17 cellular contexts compared by ENCODE assay signal in genomic region chr12:74906224-74906623, GRCh38.
DNase-seq lines count a peak whose midpoint lies in the region; TF ChIP-seq lines count a peak whose summit lies in the region.
"Had no signal": no experiment of that assay in that cellular context is flagged by ENCODE, and none has a peak within 500 bp of the region (broad histone marks: within the 10 kb centered on the region; RNA-seq: fewer than 3 reads in every experiment).

No MANE protein-coding gene starts in this region.

- no peaks in the 10 kb centered on the region for H3K79me2 ChIP-seq in Loucy (ENCODE audit: insufficient read depth, low read length)

- no peak overlapping the region for H3K9ac ChIP-seq in Loucy (ENCODE audit: low read depth, low read length, poor library complexity, severe bottlenecking)

- H3K36me3 Mint-ChIP-seq in chondrocyte (ENCODE audit: low read depth) (no peaks in the 10 kb centered on the region), type B pancreatic cell (no peaks in the 10 kb centered on the region)
- H3K36me3 Mint-ChIP-seq in activated CD4-positive, alpha-beta T cell treated with anti-CD3 and anti-CD28 coated beads, Interleukin-2, amount 10 ng/mL, durations not matched to agents 24 days and 14 days (ENCODE audit: low read depth): no peaks in the 10 kb centered on the region
- H3K36me3 Mint-ChIP-seq: activated naive CD8-positive, alpha-beta T cell treated with anti-CD3 and anti-CD28 coated beads, Interleukin-2, amount 10 ng/mL, durations not matched to agents 7 days and 5 days had no signal

- H3K9me3 Mint-ChIP-seq in chondrocyte (ENCODE audit: low read depth): no peaks in the 10 kb centered on the region
- H3K9me3 Mint-ChIP-seq in type B pancreatic cell: no peaks in the 10 kb centered on the region
- no peaks in the 10 kb centered on the region for H3K9me3 Mint-ChIP-seq in activated CD4-positive, alpha-beta T cell treated with anti-CD3 and anti-CD28 coated beads, Interleukin-2, amount 10 ng/mL, durations not matched to agents 24 days and 14 days
- H3K9me3 Mint-ChIP-seq: activated naive CD8-positive, alpha-beta T cell treated with anti-CD3 and anti-CD28 coated beads, Interleukin-2, amount 10 ng/mL, durations not matched to agents 7 days and 5 days; stimulated activated naive CD8-positive, alpha-beta T cell treated with anti-CD3 and anti-CD28 coated beads, Interleukin-15, Interleukin-2, amounts not matched to agents 100 ng/mL and 50 ng/mL, for 24 hours had no signal

- no peaks in the 10 kb centered on the region for H3K4me1 ChIP-seq in Loucy (ENCODE audit: insufficient read depth, low read length, poor library complexity, severe bottlenecking)
- H3K4me1 ChIP-seq: uterus had no signal

- peak; percentile 52 for TF ChIP-seq CTCF in Loucy (conservative IDR thresholded peaks at IDR 0.05; ENCODE audit: low read length)
- peak; percentile 35 for TF ChIP-seq CTCF in chondrocyte (IDR thresholded peaks at IDR 0.05)
- TF ChIP-seq CTCF in type B pancreatic cell (conservative IDR thresholded peaks at IDR 0.05): peak; percentile 44

- H2AFZ ChIP-seq in Loucy (ENCODE audit: low read length): no peak overlapping the region

- H3K4me1 Mint-ChIP-seq in chondrocyte (ENCODE audit: low read depth) (no peaks in the 10 kb centered on the region), type B pancreatic cell (ENCODE audit: unreplicated experiment) (no peaks in the 10 kb centered on the region)
- H3K4me1 Mint-ChIP-seq in activated CD4-positive, alpha-beta T cell treated with anti-CD3 and anti-CD28 coated beads, Interleukin-2, amount 10 ng/mL, durations not matched to agents 24 days and 14 days: no peaks in the 10 kb centered on the region
- H3K4me1 Mint-ChIP-seq: activated naive CD8-positive, alpha-beta T cell treated with anti-CD3 and anti-CD28 coated beads, Interleukin-2, amount 10 ng/mL, durations not matched to agents 7 days and 5 days had no signal

- intact Hi-C loops in activated CD4-positive, alpha-beta T cell treated with anti-CD3 and anti-CD28 coated beads, Interleukin-2, amount 10 ng/mL, durations not matched to agents 24 days and 14 days (cut with micrococcal nuclease): no loop called here

- H3K4me2 ChIP-seq in Loucy (ENCODE audit: low read depth, low read length, poor library complexity, severe bottlenecking): no peak overlapping the region

- H3K9me3 ChIP-seq in Loucy (ENCODE audit: insufficient read depth, low read depth, low read length): no peaks in the 10 kb centered on the region
- H3K9me3 ChIP-seq: uterus had no signal

- no peaks in the 10 kb centered on the region for H3K27me3 ChIP-seq in Loucy (ENCODE audit: insufficient read depth, low read length, poor library complexity, severe bottlenecking)
- H3K27me3 ChIP-seq: uterus had no signal

- no peaks in the 10 kb centered on the region for H3F3A ChIP-seq in Loucy (ENCODE audit: low read depth)

- DNase-seq in NCI-H748 (lab: John Stamatoyannopoulos, UW; ENCODE audit: unreplicated experiment) (peak; percentile 2), NCI-H748 treated with DMSO at 0.1 percent for 48 hours (lab: John Stamatoyannopoulos, UW) (no peak), chondrocyte (ENCODE audit: low spot score) (no peak), type B pancreatic cell (ENCODE audit: extremely low spot score, unreplicated experiment) (no peak), NCI-H1092 treated with DMSO at 0.1 percent for 48 hours (lab: John Stamatoyannopoulos, UW) (no peak), CD1c-positive myeloid dendritic cell (ENCODE audit: extremely low spot score) (no peak)
- DNase-seq in activated CD4-positive, alpha-beta T cell treated with anti-CD3 and anti-CD28 coated beads, Interleukin-2, amount 10 ng/mL, durations not matched to agents 24 days and 14 days: no peak
- DNase-seq: activated CD4-positive, alpha-beta T cell treated with anti-CD3 and anti-CD28 coated beads, Interleukin-2, amount 50 U/mL, for 1 hour; activated naive CD8-positive, alpha-beta T cell treated with anti-CD3 and anti-CD28 coated beads, Interleukin-2, amount 10 ng/mL, durations not matched to agents 7 days and 5 days; activated T-cell treated with anti-CD3 and anti-CD28 coated beads, Interleukin-2, amount 50 U/mL, for 1 hour; central memory CD4-positive, alpha-beta T cell; MM.1S; NCI-H510A; T1000; uterus had no signal

- no peaks in the 10 kb centered on the region for H3K9me2 ChIP-seq in Loucy (replicated peaks; ENCODE audit: low read depth, low read length)

- H3K27me3 Mint-ChIP-seq in chondrocyte (ENCODE audit: low read depth): peaks cover 19% of the 10 kb centered on the region
- H3K27me3 Mint-ChIP-seq in type B pancreatic cell: no peaks in the 10 kb centered on the region
- no peaks in the 10 kb centered on the region for H3K27me3 Mint-ChIP-seq in activated CD4-positive, alpha-beta T cell treated with anti-CD3 and anti-CD28 coated beads, Interleukin-2, amount 10 ng/mL, durations not matched to agents 24 days and 14 days
- H3K27me3 Mint-ChIP-seq: activated naive CD8-positive, alpha-beta T cell treated with anti-CD3 and anti-CD28 coated beads, Interleukin-2, amount 10 ng/mL, durations not matched to agents 7 days and 5 days; stimulated activated naive CD8-positive, alpha-beta T cell treated with anti-CD3 and anti-CD28 coated beads, Interleukin-15, Interleukin-2, amounts not matched to agents 100 ng/mL and 50 ng/mL, for 24 hours had no signal

- H3K36me3 ChIP-seq in Loucy (ENCODE audit: insufficient read depth, low read length): no peaks in the 10 kb centered on the region
- H3K36me3 ChIP-seq: uterus had no signal

- H3K4me3 Mint-ChIP-seq in chondrocyte (ENCODE audit: unreplicated experiment) (no peak overlapping the region), type B pancreatic cell (no peak overlapping the region)
- no peak overlapping the region for H3K4me3 Mint-ChIP-seq in activated CD4-positive, alpha-beta T cell treated with anti-CD3 and anti-CD28 coated beads, Interleukin-2, amount 10 ng/mL, durations not matched to agents 24 days and 14 days
- H3K4me3 Mint-ChIP-seq: activated naive CD8-positive, alpha-beta T cell treated with anti-CD3 and anti-CD28 coated beads, Interleukin-2, amount 10 ng/mL, durations not matched to agents 7 days and 5 days; stimulated activated naive CD8-positive, alpha-beta T cell treated with anti-CD3 and anti-CD28 coated beads, Interleukin-15, Interleukin-2, amounts not matched to agents 100 ng/mL and 50 ng/mL, for 24 hours had no signal

- no peak overlapping the region for H3K27ac Mint-ChIP-seq in chondrocyte (ENCODE audit: unreplicated experiment)
- no peak overlapping the region for H3K27ac Mint-ChIP-seq in type B pancreatic cell
- no peak overlapping the region for H3K27ac Mint-ChIP-seq in activated CD4-positive, alpha-beta T cell treated with anti-CD3 and anti-CD28 coated beads, Interleukin-2, amount 10 ng/mL, durations not matched to agents 24 days and 14 days
- H3K27ac Mint-ChIP-seq: activated naive CD8-positive, alpha-beta T cell treated with anti-CD3 and anti-CD28 coated beads, Interleukin-2, amount 10 ng/mL, durations not matched to agents 7 days and 5 days; stimulated activated naive CD8-positive, alpha-beta T cell treated with anti-CD3 and anti-CD28 coated beads, Interleukin-15, Interleukin-2, amounts not matched to agents 100 ng/mL and 50 ng/mL, for 24 hours had no signal

- H3K4me3 ChIP-seq in Loucy (ENCODE audit: low read length, poor library complexity, severe bottlenecking): no peak overlapping the region
- H3K4me3 ChIP-seq: uterus had no signal

- H4K20me1 ChIP-seq in Loucy (ENCODE audit: insufficient read depth, low read length, poor library complexity, severe bottlenecking): no peaks in the 10 kb centered on the region
